8 cellular contexts compared by ENCODE assay signal in the genomic region with DNA sequence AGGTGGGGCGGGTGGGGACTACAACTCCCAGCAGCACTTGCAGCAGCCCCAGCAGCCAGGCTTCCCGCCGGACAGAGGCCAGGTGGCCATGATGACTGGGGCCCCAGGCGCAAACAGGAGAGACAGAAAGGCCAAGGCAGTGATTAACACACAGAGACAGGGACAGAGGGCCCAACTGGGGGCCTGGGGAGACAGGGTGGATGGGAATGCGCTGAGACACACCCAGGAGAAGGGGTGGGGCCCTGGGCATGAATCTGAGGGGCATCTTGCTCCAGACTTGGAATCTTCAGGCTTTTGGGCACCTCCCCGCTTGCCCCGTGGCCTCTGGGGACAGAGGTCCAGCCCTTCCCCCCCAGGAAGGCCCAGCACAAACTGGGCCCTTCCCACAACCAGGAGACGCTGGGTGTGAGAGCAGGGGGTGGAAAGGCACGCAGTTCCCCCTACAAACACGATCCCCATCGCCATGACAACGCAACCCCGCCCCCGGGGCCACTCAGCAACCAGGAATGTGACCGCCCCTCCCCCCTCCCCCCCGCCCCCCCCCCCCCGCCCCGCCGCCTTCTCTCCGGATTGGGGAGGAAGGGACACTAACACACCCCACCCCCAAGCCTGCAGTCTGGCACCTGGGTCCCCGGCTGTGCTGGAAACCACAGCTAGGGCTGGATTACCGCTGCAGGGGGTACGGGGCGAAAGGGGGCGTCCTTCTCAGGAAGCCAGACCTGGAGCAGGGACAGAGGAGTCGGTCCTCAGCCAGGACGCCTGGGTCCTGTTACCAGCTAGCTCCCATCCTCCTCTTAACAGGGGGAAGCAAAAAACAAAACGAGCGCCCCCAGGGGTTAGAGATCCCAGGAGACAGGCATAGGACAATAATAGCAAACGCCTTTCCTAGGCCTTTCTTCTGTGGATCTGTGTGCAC. TPM values are rescaled to one million over a fixed set of nuclear protein-coding genes. Genes with fewer than 3 reads are reported as not detected.
DNase-seq lines count a peak whose midpoint lies in the region; ATAC-seq and TF ChIP-seq lines count a peak whose summit lies in the region.

No MANE protein-coding gene starts in this region.

- H3K27me3 ChIP-seq in CD4-positive, CD25-positive, alpha-beta regulatory T cell (ENCODE audit: control insufficient read depth, insufficient read depth, low read length): no peaks in the 10 kb centered on the region
- no peaks in the 10 kb centered on the region for H3K27me3 ChIP-seq in HL-60 (ENCODE audit: insufficient read depth, poor library complexity, severe bottlenecking)
- no peaks in the 10 kb centered on the region for H3K27me3 ChIP-seq in mononuclear cell (ENCODE audit: insufficient read depth, low read length)

- peaks cover 23% of the 10 kb centered on the region for H3K36me3 ChIP-seq in CD4-positive, CD25-positive, alpha-beta regulatory T cell (ENCODE audit: control insufficient read depth, insufficient read depth, low read length)

- H3K4me1 ChIP-seq in CD4-positive, CD25-positive, alpha-beta regulatory T cell (ENCODE audit: control insufficient read depth, insufficient read depth, low read length, poor library complexity, severe bottlenecking): peaks cover 52% of the 10 kb centered on the region
- H3K4me1 ChIP-seq in mononuclear cell (ENCODE audit: insufficient read depth, low read length): peaks cover 52% of the 10 kb centered on the region

- DNase-seq in CD4-positive, CD25-positive, alpha-beta regulatory T cell: peak in 2 of 3 donors; percentile 43 to 64
- DNase-seq in HL-60 (ENCODE audit: low read depth in 1 of 2, low spot score in 1 of 2): peak; percentile 73 to 79
- peak; percentile 96 for DNase-seq in NCI-H69 (lab: John Stamatoyannopoulos, UW)
- peak; percentile 69 for DNase-seq in activated T-cell treated with anti-CD3 and anti-CD28 coated beads, Interleukin-2, amount 50 U/mL, for 24 hours
- DNase-seq in stromal cell of bone marrow (ENCODE audit: low read depth): peak; percentile 86
- no peak for DNase-seq in GM19238 (ENCODE audit: insufficient read length, low spot score)

- H3K4me3 ChIP-seq in CD4-positive, CD25-positive, alpha-beta regulatory T cell (ENCODE audit: low read depth, low read length): peak overlapping the region; percentile 89
- H3K4me3 ChIP-seq in HL-60 (replicated peaks; ENCODE audit: insufficient read depth, low read length) (peak overlapping the region; percentile 75), mononuclear cell (ENCODE audit: low read length) (peak overlapping the region; percentile 20)

- ATAC-seq in CD4-positive, CD25-positive, alpha-beta regulatory T cell (ENCODE audit: low read depth in 2 of 2): no peak
- peak; percentile 24 for ATAC-seq in esophagus mucosa

- peaks cover 20% of the 10 kb centered on the region for H3K36me3 Mint-ChIP-seq in CD4-positive, CD25-positive, alpha-beta regulatory T cell
- peaks cover 85% of the 10 kb centered on the region for H3K36me3 Mint-ChIP-seq in activated T-cell treated with anti-CD3 and anti-CD28 coated beads, Interleukin-2, amount 50 U/mL, for 24 hours (ENCODE audit: low read depth)

- peak overlapping the region; percentile 93 to 96 (median 93) for H3K4me3 Mint-ChIP-seq in CD4-positive, CD25-positive, alpha-beta regulatory T cell
- peak overlapping the region; percentile 95 for H3K4me3 Mint-ChIP-seq in activated T-cell treated with anti-CD3 and anti-CD28 coated beads, Interleukin-2, amount 50 U/mL, for 24 hours

- peak overlapping the region; percentile 83 for H3K27ac ChIP-seq in CD4-positive, CD25-positive, alpha-beta regulatory T cell (ENCODE audit: insufficient read depth, low read length, poor library complexity, severe bottlenecking)
- H3K27ac ChIP-seq in HL-60 (replicated peaks): peak overlapping the region; percentile 99

- peak overlapping the region; percentile 86 to 97 (median 94) for H3K27ac Mint-ChIP-seq in CD4-positive, CD25-positive, alpha-beta regulatory T cell
- H3K27ac Mint-ChIP-seq in activated T-cell treated with anti-CD3 and anti-CD28 coated beads, Interleukin-2, amount 50 U/mL, for 24 hours: peak overlapping the region; percentile 96

- H3K9me3 Mint-ChIP-seq in CD4-positive, CD25-positive, alpha-beta regulatory T cell: no peaks in the 10 kb centered on the region
- H3K9me3 Mint-ChIP-seq in activated T-cell treated with anti-CD3 and anti-CD28 coated beads, Interleukin-2, amount 50 U/mL, for 24 hours: no peaks in the 10 kb centered on the region

- peaks cover 16 to 63% (median 48%) of the 10 kb centered on the region in 4 donors for H3K4me1 Mint-ChIP-seq in CD4-positive, CD25-positive, alpha-beta regulatory T cell
- peaks cover 63% of the 10 kb centered on the region for H3K4me1 Mint-ChIP-seq in activated T-cell treated with anti-CD3 and anti-CD28 coated beads, Interleukin-2, amount 50 U/mL, for 24 hours (ENCODE audit: low read depth)

- no peaks in the 10 kb centered on the region for H3K27me3 Mint-ChIP-seq in CD4-positive, CD25-positive, alpha-beta regulatory T cell
- H3K27me3 Mint-ChIP-seq in activated T-cell treated with anti-CD3 and anti-CD28 coated beads, Interleukin-2, amount 50 U/mL, for 24 hours: no peaks in the 10 kb centered on the region

- H3K9me3 ChIP-seq in CD4-positive, CD25-positive, alpha-beta regulatory T cell (ENCODE audit: control insufficient read depth in 2 of 2, low read length in 2 of 2): no peaks in the 10 kb centered on the region
- no peaks in the 10 kb centered on the region for H3K9me3 ChIP-seq in mononuclear cell (ENCODE audit: low read depth, low read length)

- TF ChIP-seq CTCF in HL-60 (IDR thresholded peaks at IDR 0.05; ENCODE audit: insufficient read depth, low read length): no peak

RNA-seq across cellular contexts. Expression of a gene that starts 4.5 kb away (rescaled TPM):
- 87.6 TPM for total RNA-seq in CD4-positive, CD25-positive, alpha-beta regulatory T cell
- polyA plus RNA-seq in CD4-positive, CD25-positive, alpha-beta regulatory T cell: 10 to 100 TPM; 26.9 to 50.2 (median 36.7) TPM
- total RNA-seq in esophagus mucosa: 205 TPM
- total RNA-seq in mononuclear cell: 98.9 TPM

RNA-seq across cellular contexts. Expression of a gene that starts 6.1 kb away (rescaled TPM):
- 18.2 TPM for total RNA-seq in CD4-positive, CD25-positive, alpha-beta regulatory T cell
- polyA plus RNA-seq in CD4-positive, CD25-positive, alpha-beta regulatory T cell: 10 to 100 TPM; 72.5 to 86.4 (median 79.3) TPM
- 67.4 TPM for total RNA-seq in esophagus mucosa
- total RNA-seq in mononuclear cell: 3.9 TPM

RNA-seq across cellular contexts. Expression of a gene that starts 18.4 kb away (rescaled TPM):
- total RNA-seq in CD4-positive, CD25-positive, alpha-beta regulatory T cell: 76.7 TPM
- polyA plus RNA-seq in CD4-positive, CD25-positive, alpha-beta regulatory T cell: 10 to 100 TPM; 15.8 to 17.8 (median 17.0) TPM
- 27.5 TPM for total RNA-seq in esophagus mucosa
- 36.0 TPM for total RNA-seq in mononuclear cell

RNA-seq across cellular contexts. Expression of a gene that starts 18.7 kb away (rescaled TPM):
- 19.0 TPM for total RNA-seq in CD4-positive, CD25-positive, alpha-beta regulatory T cell
- 1 to 10 TPM; 4.3 to 8.7 (median 7.2) TPM for polyA plus RNA-seq in CD4-positive, CD25-positive, alpha-beta regulatory T cell
- total RNA-seq in esophagus mucosa (23.5 TPM), mononuclear cell (5.0 TPM)

RNA-seq across cellular contexts. Expression of a gene that starts 20.4 kb away (rescaled TPM):
- total RNA-seq in CD4-positive, CD25-positive, alpha-beta regulatory T cell: 67.8 TPM
- 10 to 100 TPM; 35.5 to 43.3 (median 36.4) TPM for polyA plus RNA-seq in CD4-positive, CD25-positive, alpha-beta regulatory T cell
- 61.1 TPM for total RNA-seq in esophagus mucosa
- 19.6 TPM for total RNA-seq in mononuclear cell

Comparison
In these comparisons a context has a peak if more than half of its experiments do, and no peak if none do; other contexts are left out.
1. H3K4me3 ChIP-seq: peak in every context shown above with its lines; median percentile 89 in CD4-positive, CD25-positive, alpha-beta regulatory T cell; 75 in HL-60; 20 in mononuclear cell.